20 cellular contexts compared by ENCODE assay signal in the genomic region with DNA sequence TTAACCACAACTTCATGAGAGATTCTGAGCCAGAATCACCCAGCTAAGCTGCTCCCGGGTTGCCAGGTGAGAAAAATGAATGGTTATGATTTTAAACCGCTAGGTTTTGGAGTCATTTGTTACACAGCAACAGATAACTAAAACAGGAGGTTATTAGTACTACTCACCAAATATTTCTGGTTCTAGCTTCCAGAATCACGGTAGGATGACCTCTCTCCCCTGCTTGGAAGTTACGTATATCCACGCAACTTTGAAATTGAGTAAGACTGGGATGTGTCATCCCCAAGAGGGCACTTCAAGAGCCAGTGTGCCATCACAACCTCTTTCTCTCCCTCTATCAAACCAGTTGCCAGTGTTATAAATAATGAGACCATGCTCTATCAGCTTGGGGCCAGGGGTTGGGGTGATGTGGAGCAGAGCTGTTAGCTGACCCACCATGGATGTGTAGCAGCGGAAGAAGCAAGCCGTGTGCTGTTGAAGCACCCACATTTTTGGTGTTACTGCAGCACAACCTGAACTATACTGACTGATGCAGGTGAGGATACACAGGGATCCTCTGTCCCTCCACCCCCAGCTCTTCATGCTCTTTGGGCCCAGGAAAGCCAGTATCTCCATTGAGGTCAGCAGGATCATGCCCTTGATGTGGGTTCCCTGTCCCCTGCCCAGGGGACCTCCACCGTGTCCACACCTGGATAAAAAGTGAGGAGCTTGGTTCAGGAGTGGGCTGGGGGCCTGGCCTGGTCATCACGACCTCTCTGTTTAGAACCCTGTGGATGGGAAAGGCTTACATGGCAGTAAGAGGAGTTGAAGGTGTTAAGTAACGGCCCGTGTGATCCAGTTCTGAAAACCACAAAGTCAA. TPM values are rescaled to one million over a fixed set of nuclear protein-coding genes. Genes with fewer than 3 reads are reported as not detected.
DNase-seq lines count a peak whose midpoint lies in the region; ATAC-seq and TF ChIP-seq lines count a peak whose summit lies in the region.
"Had no signal": no experiment of that assay in that cellular context is flagged by ENCODE, and none has a peak within 500 bp of the region (broad histone marks: within the 10 kb centered on the region; RNA-seq: fewer than 3 reads in every experiment).

No MANE protein-coding gene starts in this region.

- no peak overlapping the region for H3K27ac ChIP-seq in coronary artery
- peak overlapping the region in 3 of 4 donors; percentile 69 to 95 (median 83) for H3K27ac ChIP-seq in tibial nerve

- no peaks in the 10 kb centered on the region for H3K27me3 ChIP-seq in tibial nerve

- H3K4me1 ChIP-seq in tibial nerve: peaks cover 0 to 42% (median 9%) of the 10 kb centered on the region in 4 donors

- TF ChIP-seq POLR2A in tibial nerve (IDR thresholded peaks at IDR 0.05): no peak

- peaks cover 0 to 5% (median 0%) of the 10 kb centered on the region in 4 donors for H3K9me3 ChIP-seq in tibial nerve

- TF ChIP-seq EP300 in tibial nerve (IDR thresholded peaks at IDR 0.05): no peak

- no peaks in the 10 kb centered on the region for H3K27me3 Mint-ChIP-seq in neural crest cell (ENCODE audit: low read depth)

- H3K36me3 Mint-ChIP-seq in neural crest cell (ENCODE audit: low read depth): no peaks in the 10 kb centered on the region
- H3K36me3 Mint-ChIP-seq: CD4-positive, alpha-beta memory T cell had no signal

- H3K4me3 ChIP-seq in coronary artery: no peak overlapping the region
- no peak overlapping the region for H3K4me3 ChIP-seq in tibial nerve
- H3K4me3 ChIP-seq: GM23338 had no signal

- TF ChIP-seq CTCF in coronary artery (IDR thresholded peaks at IDR 0.05) (no peak), neural crest cell (conservative IDR thresholded peaks at IDR 0.05) (no peak), tibial nerve (IDR thresholded peaks at IDR 0.05) (no peak)

- intact Hi-C loops in cardiac septum (cut with DNase I) (loop anchor here (5.0 kb wide), 1 partner anchor 133 kb away; no protein-coding TSS in a partner anchor), Right ventricle myocardium superior (cut with DNase I) (no loop called here)

- H3K9me3 Mint-ChIP-seq in neural crest cell: peaks cover 4% of the 10 kb centered on the region

- DNase-seq in cardiac septum (ENCODE audit: low spot score) (peak; percentile 49), Right ventricle myocardium superior (no peak), coronary artery (ENCODE audit: low spot score) (peak; percentile 14), neural crest cell (ENCODE audit: low read depth, low spot score) (no peak), tibial nerve (ENCODE audit: low spot score in 2 of 2) (no peak), AG08396 (ENCODE audit: low spot score) (no peak)
- DNase-seq: 8988T; CD4-positive, alpha-beta memory T cell; DMS153; GDM1; HCEC 1CT; NCI-H1105; NCI-H2081; NCI-H446 treated with DMSO at 0.1 percent for 48 hours had no signal

- no peaks in the 10 kb centered on the region for H3K36me3 ChIP-seq in tibial nerve

- peak overlapping the region; percentile 19 for H3K27ac Mint-ChIP-seq in neural crest cell (ENCODE audit: unreplicated experiment)
- H3K27ac Mint-ChIP-seq: B cell, GM23338 had no signal

- peaks cover 9% of the 10 kb centered on the region for H3K4me1 Mint-ChIP-seq in neural crest cell
- H3K4me1 Mint-ChIP-seq: B cell; CD4-positive, alpha-beta memory T cell had no signal

- WGBS in tibial nerve, 2 donors: 87 to 91% methylated on average over 11 of the region's 11 CpGs

- no peak overlapping the region for H3K4me3 Mint-ChIP-seq in neural crest cell
- H3K4me3 Mint-ChIP-seq: B cell; CD4-positive, alpha-beta memory T cell; GM23338 had no signal

- ATAC-seq in Right ventricle myocardium superior (ENCODE audit: poor library complexity) (no peak), GM21447 (IDR thresholded peaks at IDR 0.05; ENCODE audit: unreplicated experiment) (no peak), GM19395 (IDR thresholded peaks at IDR 0.05; ENCODE audit: unreplicated experiment) (no peak)
- ATAC-seq: GM23338, Panc1, Right ventricle myocardium inferior had no signal

RNA-seq across cellular contexts. Expression of gene ALDH1A3, which starts 19.4 kb away (rescaled TPM):
- 7.8 TPM for total RNA-seq in cardiac septum
- total RNA-seq in Right ventricle myocardium superior: 2.9 TPM
- total RNA-seq in neural crest cell: 8.0 and 9.2 TPM in 2 replicates
- 10 to 100 TPM; 30.6 to 69.6 (median 36.1) TPM for total RNA-seq in tibial nerve
- total RNA-seq: B cell; CD4-positive, alpha-beta memory T cell had no signal

RNA-seq across cellular contexts. Expression of gene LRRK1, which starts 59.0 kb away (rescaled TPM):
- 3.5 TPM for total RNA-seq in cardiac septum
- 3.0 TPM for total RNA-seq in Right ventricle myocardium superior
- 1.7 and 2.5 TPM in 2 replicates for total RNA-seq in neural crest cell
- 10 to 100 TPM; 14.1 to 31.5 (median 16.8) TPM for total RNA-seq in tibial nerve

Comparison
In these comparisons a context has a peak if more than half of its experiments do, and no peak if none do; other contexts are left out.
1. DNase-seq: peak in cardiac septum (single experiment) and coronary artery (single experiment); none in Right ventricle myocardium superior (single experiment), neural crest cell (single experiment), tibial nerve (0 of 2) and AG08396 (single experiment).
2. H3K27ac ChIP-seq: peak in tibial nerve (3 of 4); none in coronary artery (0 of 2).